In the genomic region with DNA sequence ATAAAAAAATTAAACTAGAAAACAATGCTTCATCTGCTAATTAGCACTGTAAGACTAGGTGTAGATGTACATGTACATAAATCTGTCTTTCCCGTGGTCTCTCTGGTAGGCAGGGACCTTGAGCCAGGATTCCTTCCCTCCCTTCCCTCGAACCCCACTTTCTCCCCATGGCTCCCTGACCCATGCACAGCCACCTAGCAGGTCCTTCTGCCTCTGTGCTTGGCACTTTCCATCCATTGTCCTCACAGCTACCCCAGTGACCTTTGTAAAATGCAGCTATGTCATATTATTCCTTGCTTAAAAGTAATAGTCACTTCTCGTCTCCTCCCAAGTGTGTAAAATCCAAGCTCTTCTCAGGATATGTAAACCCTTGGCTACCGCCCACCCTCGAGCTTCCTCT, we compare ENCODE assay signal across 33 cellular contexts.
"Had no signal": no experiment of that assay in that cellular context is flagged by ENCODE, and none has a peak within 500 bp of the region (broad histone marks: within the 10 kb centered on the region; RNA-seq: fewer than 3 reads in every experiment).

No MANE protein-coding gene starts in this region.

- H3K27ac ChIP-seq: neutrophil, ovary, parathyroid adenoma, psoas muscle, right lobe of liver, skin epidermis, spleen, stomach, thoracic aorta, thyroid gland, tibial nerve, upper lobe of left lung, vagina had no signal

- H3K36me3 ChIP-seq: neutrophil, ovary, right lobe of liver, spleen, stomach, thoracic aorta, thyroid gland, tibial nerve, upper lobe of left lung, vagina had no signal

- H3K36me3 Mint-ChIP-seq: naive B cell; naive thymus-derived CD8-positive, alpha-beta T cell; natural killer cell treated with Interleukin-12 subunit alpha and Interleukin-12 subunit beta and Interleukin-15 and Interleukin-18, amount 100 ng/mL, for 72 hours; stimulated activated memory B cell treated with anti-CD40 and anti-IgM and Interleukin-4, amounts not matched to agents 10 μg/mL and 1 μg/mL and 100 μg/mL, for 72 hours had no signal

- H3K9me3 ChIP-seq: neutrophil, ovary, psoas muscle, right lobe of liver, thyroid gland, upper lobe of left lung, vagina had no signal

- H3K79me2 ChIP-seq: parathyroid adenoma had no signal

- H3K4me1 Mint-ChIP-seq: naive thymus-derived CD8-positive, alpha-beta T cell; stimulated activated memory B cell treated with anti-CD40 and anti-IgM and Interleukin-4, amounts not matched to agents 10 μg/mL and 1 μg/mL and 100 μg/mL, for 72 hours had no signal

- H3K4me1 ChIP-seq: right lobe of liver had no signal

- H3K4me2 ChIP-seq: smooth muscle cell had no signal

- H3K9me3 Mint-ChIP-seq: naive B cell; naive thymus-derived CD8-positive, alpha-beta T cell; natural killer cell treated with Interleukin-12 subunit alpha and Interleukin-12 subunit beta and Interleukin-15 and Interleukin-18, amount 100 ng/mL, for 72 hours; nephron progenitor cell; neural crest cell; stimulated activated memory B cell treated with anti-CD40 and anti-IgM and Interleukin-4, amounts not matched to agents 10 μg/mL and 1 μg/mL and 100 μg/mL, for 72 hours; stimulated activated naive CD8-positive, alpha-beta T cell treated with anti-CD3 and anti-CD28 coated beads, Interleukin-15, Interleukin-2, amounts not matched to agents 100 ng/mL and 50 ng/mL, for 24 hours had no signal

- ATAC-seq: naive thymus-derived CD8-positive, alpha-beta T cell; natural killer cell treated with Interleukin-12 subunit alpha and Interleukin-12 subunit beta and Interleukin-15 and Interleukin-18, amount 100 ng/mL, for 72 hours; psoas muscle; right cardiac atrium; right lobe of liver; stimulated activated memory B cell treated with anti-CD40 and anti-IgM and Interleukin-4, amounts not matched to agents 10 μg/mL and 1 μg/mL and 100 μg/mL, for 72 hours had no signal

- H3K9ac ChIP-seq: parathyroid adenoma had no signal

- H3K27me3 Mint-ChIP-seq: naive B cell; naive thymus-derived CD8-positive, alpha-beta T cell; natural killer cell treated with Interleukin-12 subunit alpha and Interleukin-12 subunit beta and Interleukin-15 and Interleukin-18, amount 100 ng/mL, for 72 hours; progenitor cell of endocrine pancreas; stimulated activated memory B cell treated with anti-CD40 and anti-IgM and Interleukin-4, amounts not matched to agents 10 μg/mL and 1 μg/mL and 100 μg/mL, for 72 hours; stimulated activated naive CD8-positive, alpha-beta T cell treated with anti-CD3 and anti-CD28 coated beads, Interleukin-15, Interleukin-2, amounts not matched to agents 100 ng/mL and 50 ng/mL, for 24 hours had no signal

- H3K27me3 ChIP-seq: neutrophil, ovary, right lobe of liver, spleen, stomach, thyroid gland, tibial nerve, upper lobe of left lung, vagina had no signal

- H3K4me3 ChIP-seq: ovary, psoas muscle, right lobe of liver, skin epidermis, smooth muscle cell, spleen, stomach, thoracic aorta, thyroid gland, tibial nerve, upper lobe of left lung, vagina had no signal

- FAIRE-seq: urothelium cell line had no signal

- H3K4me3 Mint-ChIP-seq: naive B cell; naive thymus-derived CD8-positive, alpha-beta T cell; natural killer cell treated with Interleukin-12 subunit alpha and Interleukin-12 subunit beta and Interleukin-15 and Interleukin-18, amount 100 ng/mL, for 72 hours; nephron progenitor cell; neural crest cell; stimulated activated memory B cell treated with anti-CD40 and anti-IgM and Interleukin-4, amounts not matched to agents 10 μg/mL and 1 μg/mL and 100 μg/mL, for 72 hours; stimulated activated naive CD8-positive, alpha-beta T cell treated with anti-CD3 and anti-CD28 coated beads, Interleukin-15, Interleukin-2, amounts not matched to agents 100 ng/mL and 50 ng/mL, for 24 hours had no signal

- DNase-seq: naive B cell; naive thymus-derived CD8-positive, alpha-beta T cell; nephron progenitor cell; nucleus accumbens; ovary; posterior cingulate gyrus; psoas muscle; right cardiac atrium; right lobe of liver; spleen; stimulated activated CD4-positive, alpha-beta T cell treated with anti-CD3 and anti-CD28 coated beads, Interleukin-12 subunit alpha, Interleukin-12 subunit beta, amount 100 ng/mL, for 4 hours; stimulated activated CD4-positive, alpha-beta T cell treated with anti-CD3 and anti-CD28 coated beads, Interleukin-1b, Interleukin-23, amount 100 ng/mL, for 48 hours; stimulated activated CD4-positive, alpha-beta T cell treated with anti-CD3 and anti-CD28 coated beads, Interleukin-4, amount 100 ng/mL, for 1 hour; stimulated activated CD4-positive, alpha-beta T cell treated with anti-CD3 and anti-CD28 coated beads, Interleukin-4, amount 100 ng/mL, for 4 hours; stimulated activated CD8-positive, alpha-beta memory T cell treated with anti-CD3 and anti-CD28 coated beads, Interleukin-4, amount 100 ng/mL, for 48 hours; stimulated activated naive CD4-positive, alpha-beta T cell treated with Interleukin-2 at 50 U/mL for 16 hours; stomach; thyroid gland; trophoblast cell; upper lobe of left lung had no signal

- H3K27ac Mint-ChIP-seq: naive B cell; naive thymus-derived CD8-positive, alpha-beta T cell; natural killer cell treated with Interleukin-12 subunit alpha and Interleukin-12 subunit beta and Interleukin-15 and Interleukin-18, amount 100 ng/mL, for 72 hours; nephron progenitor cell; progenitor cell of endocrine pancreas; stimulated activated memory B cell treated with anti-CD40 and anti-IgM and Interleukin-4, amounts not matched to agents 10 μg/mL and 1 μg/mL and 100 μg/mL, for 72 hours; stimulated activated naive CD8-positive, alpha-beta T cell treated with anti-CD3 and anti-CD28 coated beads, Interleukin-15, Interleukin-2, amounts not matched to agents 100 ng/mL and 50 ng/mL, for 24 hours had no signal
